Comparison of ENCODE assay signal across 28 cellular contexts in the genomic region with DNA sequence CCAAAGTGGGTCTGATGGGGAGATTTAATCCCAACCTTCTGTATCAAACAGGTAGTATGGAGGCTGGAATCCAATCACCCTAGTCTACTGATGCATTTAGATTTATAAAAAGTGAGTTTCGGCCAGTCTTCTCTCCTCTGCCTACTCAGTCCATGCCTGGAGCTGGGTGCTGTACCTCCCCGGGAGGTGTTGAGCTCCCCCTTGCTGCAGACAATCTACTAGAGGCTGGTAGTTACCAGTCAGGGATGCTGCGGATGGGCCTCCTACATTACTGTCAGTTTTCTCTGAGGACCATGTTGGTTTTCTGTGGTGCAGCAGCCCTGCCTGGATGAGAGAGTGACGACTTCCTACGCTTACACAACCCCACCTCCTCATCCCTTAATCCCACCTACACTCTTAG.
"Had no signal": no experiment of that assay in that cellular context is flagged by ENCODE, and none has a peak within 500 bp of the region (broad histone marks: within the 10 kb centered on the region; RNA-seq: fewer than 3 reads in every experiment).

No MANE protein-coding gene starts in this region.

- H3K27ac Mint-ChIP-seq: activated CD4-positive, alpha-beta memory T cell treated with anti-CD3 and anti-CD28 coated beads, Interleukin-2, amount 10 ng/mL, durations not matched to agents 7 days and 5 days; activated CD4-positive, alpha-beta T cell treated with anti-CD3 and anti-CD28 coated beads, Interleukin-2, amount 10 ng/mL, durations not matched to agents 7 days and 5 days; activated naive CD4-positive, alpha-beta T cell treated with anti-CD3 and anti-CD28 coated beads, Interleukin-2, amount 10 ng/mL, durations not matched to agents 7 days and 5 days; activated naive CD4-positive, alpha-beta T cell treated with anti-CD3 and anti-CD28 coated beads, Interleukin-2, amount 50 U/mL, for 72 hours; activated naive CD8-positive, alpha-beta T cell treated with anti-CD3 and anti-CD28 coated beads, Interleukin-2, amount 10 ng/mL, durations not matched to agents 7 days and 5 days; activated T-cell treated with anti-CD3 and anti-CD28 coated beads, Interleukin-2, amount 50 U/mL, for 24 hours; activated T-cell treated with anti-CD3 and anti-CD28 coated beads, Interleukin-2, amount 50 U/mL, for 72 hours; brain had no signal

- H3K9me3 Mint-ChIP-seq: activated naive CD8-positive, alpha-beta T cell treated with anti-CD3 and anti-CD28 coated beads, Interleukin-2, amount 10 ng/mL, durations not matched to agents 7 days and 5 days had no signal

- H3K4me3 Mint-ChIP-seq: activated CD4-positive, alpha-beta memory T cell treated with anti-CD3 and anti-CD28 coated beads, Interleukin-2, amount 10 ng/mL, durations not matched to agents 7 days and 5 days; activated CD4-positive, alpha-beta T cell treated with anti-CD3 and anti-CD28 coated beads, Interleukin-2, amount 10 ng/mL, durations not matched to agents 7 days and 5 days; activated naive CD4-positive, alpha-beta T cell treated with anti-CD3 and anti-CD28 coated beads, Interleukin-2, amount 10 ng/mL, durations not matched to agents 7 days and 5 days; activated naive CD8-positive, alpha-beta T cell treated with anti-CD3 and anti-CD28 coated beads, Interleukin-2, amount 10 ng/mL, durations not matched to agents 7 days and 5 days; activated T-cell treated with anti-CD3 and anti-CD28 coated beads, Interleukin-2, amount 50 U/mL, for 24 hours; activated T-cell treated with anti-CD3 and anti-CD28 coated beads, Interleukin-2, amount 50 U/mL, for 72 hours; brain had no signal

- H3K4me3 ChIP-seq: ascending aorta, breast epithelium, cardiac muscle cell, colonic mucosa, esophagus squamous epithelium, gastroesophageal sphincter, heart right ventricle had no signal

- H3K4me1 Mint-ChIP-seq: activated CD4-positive, alpha-beta memory T cell treated with anti-CD3 and anti-CD28 coated beads, Interleukin-2, amount 10 ng/mL, durations not matched to agents 7 days and 5 days; activated CD4-positive, alpha-beta T cell treated with anti-CD3 and anti-CD28 coated beads, Interleukin-2, amount 10 ng/mL, durations not matched to agents 7 days and 5 days; activated naive CD4-positive, alpha-beta T cell treated with anti-CD3 and anti-CD28 coated beads, Interleukin-2, amount 10 ng/mL, durations not matched to agents 7 days and 5 days; activated naive CD8-positive, alpha-beta T cell treated with anti-CD3 and anti-CD28 coated beads, Interleukin-2, amount 10 ng/mL, durations not matched to agents 7 days and 5 days had no signal

- H3K36me3 ChIP-seq: ascending aorta, breast epithelium, cardiac muscle cell, colonic mucosa, esophagus squamous epithelium, gastroesophageal sphincter, heart right ventricle had no signal

- ATAC-seq: activated naive CD4-positive, alpha-beta T cell treated with anti-CD3 and anti-CD28 coated beads, Interleukin-2, amount 50 U/mL, for 72 hours; activated T-cell treated with anti-CD3 and anti-CD28 coated beads, Interleukin-2, amount 50 U/mL, for 72 hours; gastroesophageal sphincter; heart right ventricle had no signal

- H3K27me3 ChIP-seq: ascending aorta, breast epithelium, cardiac muscle cell, colonic mucosa, esophagus squamous epithelium had no signal

- H3K36me3 Mint-ChIP-seq: activated naive CD4-positive, alpha-beta T cell treated with anti-CD3 and anti-CD28 coated beads, Interleukin-2, amount 10 ng/mL, durations not matched to agents 7 days and 5 days; activated naive CD8-positive, alpha-beta T cell treated with anti-CD3 and anti-CD28 coated beads, Interleukin-2, amount 10 ng/mL, durations not matched to agents 7 days and 5 days; brain had no signal

- H3K27me3 Mint-ChIP-seq: activated CD4-positive, alpha-beta memory T cell treated with anti-CD3 and anti-CD28 coated beads, Interleukin-2, amount 10 ng/mL, durations not matched to agents 7 days and 5 days; activated CD4-positive, alpha-beta T cell treated with anti-CD3 and anti-CD28 coated beads, Interleukin-2, amount 10 ng/mL, durations not matched to agents 7 days and 5 days; activated naive CD4-positive, alpha-beta T cell treated with anti-CD3 and anti-CD28 coated beads, Interleukin-2, amount 10 ng/mL, durations not matched to agents 7 days and 5 days; activated naive CD8-positive, alpha-beta T cell treated with anti-CD3 and anti-CD28 coated beads, Interleukin-2, amount 10 ng/mL, durations not matched to agents 7 days and 5 days; activated T-cell treated with anti-CD3 and anti-CD28 coated beads, Interleukin-2, amount 50 U/mL, for 24 hours had no signal

- DNase-seq: activated CD4-positive, alpha-beta memory T cell treated with anti-CD3 and anti-CD28 coated beads, Interleukin-2, amount 10 ng/mL, durations not matched to agents 7 days and 5 days; activated CD4-positive, alpha-beta T cell treated with anti-CD3 and anti-CD28 coated beads for 1 hour; activated CD4-positive, alpha-beta T cell treated with anti-CD3 and anti-CD28 coated beads for 4 hours; activated CD4-positive, alpha-beta T cell treated with anti-CD3 and anti-CD28 coated beads, Interleukin-2, amount 10 ng/mL, durations not matched to agents 7 days and 5 days; activated CD4-positive, alpha-beta T cell treated with anti-CD3 and anti-CD28 coated beads, Interleukin-2, amount 50 U/mL, for 4 hours; activated CD8-positive, alpha-beta memory T cell treated with anti-CD3 and anti-CD28 coated beads, Interleukin-2, amount 50 U/mL, for 48 hours; activated gamma-delta T cell; activated naive CD4-positive, alpha-beta T cell; activated naive CD4-positive, alpha-beta T cell treated with anti-CD3 and anti-CD28 coated beads, Interleukin-2, amount 10 ng/mL, durations not matched to agents 7 days and 5 days; activated naive CD8-positive, alpha-beta T cell treated with anti-CD3 and anti-CD28 coated beads, Interleukin-2, amount 10 ng/mL, durations not matched to agents 7 days and 5 days; activated T-cell treated with anti-CD3 and anti-CD28 coated beads for 4 hours; activated T-cell treated with anti-CD3 and anti-CD28 coated beads, Interleukin-2, amount 50 U/mL, for 24 hours; activated T-cell treated with anti-CD3 and anti-CD28 coated beads, Interleukin-2, amount 50 U/mL, for 72 hours; central memory CD4-positive, alpha-beta T cell; cerebellar nuclear complex; colonic mucosa; effector CD8-positive, alpha-beta T cell; esophagus squamous epithelium; foreskin melanocyte; heart right ventricle; T-helper 2 cell had no signal

- H3K4me1 ChIP-seq: ascending aorta, breast epithelium, colonic mucosa, esophagus squamous epithelium, gastroesophageal sphincter, heart right ventricle had no signal

- H3K27ac ChIP-seq: ascending aorta, breast epithelium, cardiac muscle cell, colonic mucosa, epithelial cell of prostate, esophagus squamous epithelium, gastroesophageal sphincter, heart right ventricle had no signal

- H3K9me3 ChIP-seq: ascending aorta, breast epithelium, colonic mucosa, esophagus squamous epithelium, gastroesophageal sphincter had no signal
